Comparison of ENCODE assay signal across 21 cellular contexts in the genomic region with DNA sequence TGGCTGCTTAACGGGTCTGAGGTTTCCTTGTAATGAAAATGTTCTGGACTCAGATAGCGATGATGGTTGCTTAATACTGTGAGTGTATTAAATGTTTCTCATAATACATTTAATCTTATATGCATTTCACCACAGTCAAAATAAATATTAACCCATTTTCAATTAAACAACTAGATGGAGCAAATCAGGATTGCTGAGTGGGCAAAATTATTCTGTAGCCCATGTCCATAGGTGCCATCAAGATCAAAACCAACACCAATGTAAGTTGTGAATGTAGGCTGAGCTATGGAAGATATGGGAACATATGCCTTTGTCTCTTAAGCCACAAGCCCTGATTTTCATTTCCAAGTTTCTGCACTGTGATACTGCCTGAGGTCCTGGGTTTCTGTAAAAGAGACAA.
DNase-seq lines count a peak whose midpoint lies in the region; ATAC-seq, FAIRE-seq and TF ChIP-seq lines count a peak whose summit lies in the region.
"Had no signal": no experiment of that assay in that cellular context is flagged by ENCODE, and none has a peak within 500 bp of the region (broad histone marks: within the 10 kb centered on the region; RNA-seq: fewer than 3 reads in every experiment).

No MANE protein-coding gene starts in this region.

- H3K79me2 ChIP-seq in H1 (ENCODE audit: control insufficient read depth in 1 of 2, insufficient read depth in 2 of 2, low read length in 2 of 2), result no peaks in the 10 kb centered on the region

- H2BK20ac ChIP-seq in IMR-90 (ENCODE audit: low read depth, low read length) (no peak overlapping the region), H1 (ENCODE audit: low read length) (no peak overlapping the region)

- H4K20me1 ChIP-seq in IMR-90 (ENCODE audit: insufficient read depth, low read length) (no peaks in the 10 kb centered on the region), H1 (replicated peaks in 1 of 2; ENCODE audit: control insufficient read depth in 1 of 2, insufficient read depth in 2 of 2, low read length in 2 of 2) (no peaks in the 10 kb centered on the region)
- H4K20me1 ChIP-seq: BLaER1 treated with 17β-estradiol and CSF1 and Interleukin-3, amounts not matched to agents 10 nM and 100 nM had no signal

- POLR2A ChIA-PET in A549 (lab: Yijun Ruan, JAX) (no interaction called here), IMR-90 (lab: Charles Lee; ENCODE audit: unreplicated experiment) (no interaction called here), H1 (lab: Charles Lee; ENCODE audit: partially characterized antibody) (no interaction called here)

- H3K9me3 Mint-ChIP-seq in Calu3 (ENCODE audit: low read depth, unreplicated experiment), result no peaks in the 10 kb centered on the region
- H3K9me3 Mint-ChIP-seq: CD4-positive, alpha-beta T cell had no signal

- no peak overlapping the region for H2BK5ac ChIP-seq in IMR-90 (ENCODE audit: low read depth, low read length, poor library complexity, severe bottlenecking)
- no peak overlapping the region for H2BK5ac ChIP-seq in H1 (ENCODE audit: low read depth, low read length)

- no peak overlapping the region for H3K4me2 ChIP-seq in A549
- H3K4me2 ChIP-seq in IMR-90 (ENCODE audit: low read depth, low read length), result no peak overlapping the region
- H3K4me2 ChIP-seq in H1 (ENCODE audit: insufficient read depth in 1 of 2, low read depth in 2 of 2, low read length in 2 of 2), result no peak overlapping the region
- H3K4me2 ChIP-seq: BLaER1 treated with 17β-estradiol and CSF1 and Interleukin-3, amounts not matched to agents 10 nM and 100 nM had no signal

- DNase-seq in A549 (ENCODE audit: low read depth in 1 of 2, low spot score in 1 of 2) (no peak), IMR-90 (no peak), H1 (ENCODE audit: low read depth in 1 of 2, low spot score in 2 of 2) (no peak), Right ventricle myocardium inferior (ENCODE audit: missing footprints) (no peak), NCI-H82 treated with DMSO at 0.1 percent for 48 hours (lab: John Stamatoyannopoulos, UW; ENCODE audit: unreplicated experiment) (no peak), Calu3 (no peak)
- DNase-seq: 8988T; AML-193; CD4-positive, alpha-beta T cell; CD8-positive, alpha-beta memory T cell; COR-L47; DMS79 treated with DMSO at 0.1 percent for 48 hours; GF-D8 had no signal

- CTCF ChIA-PET in A549 (lab: Yijun Ruan, JAX) (interaction anchor here (1.6 kb wide), 1 partner anchor 18 kb away, joined by 4 read pairs; no protein-coding TSS in a partner anchor), IMR-90 (lab: Yijun Ruan, JAX) (no interaction called here), H1 (lab: Charles Lee; ENCODE audit: partially characterized antibody) (interaction anchor here (0.6 kb wide), 1 partner anchor 258 kb away, joined by 3 read pairs; no protein-coding TSS in a partner anchor), Calu3 (lab: Charles Lee) (no interaction called here)

- H3K14ac ChIP-seq in IMR-90 (replicated peaks; ENCODE audit: low read depth, low read length), result no peak overlapping the region
- H3K14ac ChIP-seq in H1 (ENCODE audit: insufficient read length), result no peak overlapping the region

- H2AFZ ChIP-seq in IMR-90 (replicated peaks; ENCODE audit: low read length, poor library complexity), result no peak overlapping the region
- no peak overlapping the region for H2AFZ ChIP-seq in H1 (ENCODE audit: low read length)

- H2BK120ac ChIP-seq in IMR-90 (ENCODE audit: low read depth, low read length), result no peak overlapping the region
- no peak overlapping the region for H2BK120ac ChIP-seq in H1 (replicated peaks; ENCODE audit: low read depth, low read length)

- H3K4me1 Mint-ChIP-seq in Calu3 (ENCODE audit: low read depth, unreplicated experiment), result no peaks in the 10 kb centered on the region
- H3K4me1 Mint-ChIP-seq: B cell; CD8-positive, alpha-beta memory T cell had no signal

- no peaks in the 10 kb centered on the region for H3K23me2 ChIP-seq in H1 (ENCODE audit: low read depth, low read length)

- H2AK5ac ChIP-seq in IMR-90 (ENCODE audit: low read depth, low read length), result no peak overlapping the region
- no peak overlapping the region for H2AK5ac ChIP-seq in H1 (ENCODE audit: low read depth, low read length)

- no peak overlapping the region for H3K4me3 Mint-ChIP-seq in Calu3 (ENCODE audit: low read depth, unreplicated experiment)
- H3K4me3 Mint-ChIP-seq: B cell; CD4-positive, alpha-beta T cell; CD8-positive, alpha-beta memory T cell had no signal

- FAIRE-seq in A549 (lab: Jason Lieb, UNC) (no peak), H1 (lab: Jason Lieb, UNC) (no peak)
- FAIRE-seq: A204.1, D721Med, G401.6, GM12891, GM19239 had no signal

- H3K36me3 Mint-ChIP-seq in Calu3 (ENCODE audit: insufficient read depth, unreplicated experiment), result no peaks in the 10 kb centered on the region
- H3K36me3 Mint-ChIP-seq: CD8-positive, alpha-beta memory T cell had no signal

- H3K27ac Mint-ChIP-seq in Calu3 (ENCODE audit: unreplicated experiment), result no peak overlapping the region
- H3K27ac Mint-ChIP-seq: B cell; CD4-positive, alpha-beta T cell; CD8-positive, alpha-beta memory T cell had no signal

- no peak overlapping the region for H3K56ac ChIP-seq in IMR-90 (ENCODE audit: extremely low read depth, insufficient read depth, low read length)
- H3K56ac ChIP-seq in H1 (replicated peaks; ENCODE audit: insufficient read length, low read depth, low read length), result no peak overlapping the region

- no peak overlapping the region for H2AK9ac ChIP-seq in IMR-90 (replicated peaks; ENCODE audit: low read depth, low read length, poor library complexity)

- no peak overlapping the region for H3K9ac ChIP-seq in IMR-90 (ENCODE audit: low read depth, low read length)
- H3K9ac ChIP-seq in H1 (replicated peaks in 1 of 4; ENCODE audit: extremely low read depth in 1 of 4, low read depth in 3 of 4, low read length in 3 of 4), result no peak overlapping the region
- H3K9ac ChIP-seq: BLaER1 treated with 17β-estradiol and CSF1 and Interleukin-3, amounts not matched to agents 10 nM and 100 nM had no signal

- H3K27ac ChIP-seq in A549 (no peak overlapping the region), IMR-90 (ENCODE audit: insufficient read depth, low read length) (no peak overlapping the region), H1 (ENCODE audit: low read depth, low read length) (no peak overlapping the region)
- H3K27ac ChIP-seq: BLaER1 treated with 17β-estradiol and CSF1 and Interleukin-3, amounts not matched to agents 10 nM and 100 nM; C4-2B had no signal

- dilution Hi-C loops in IMR-90 (cut with HindIII; ENCODE audit: low sequenced_read_pairs, unreplicated experiment), result no loop called here

- TF ChIP-seq RAD21 in A549 (conservative IDR thresholded peaks at IDR 0.05 in 1 of 2, IDR thresholded peaks at IDR 0.05 in 1 of 2), result no peak
- no peak for TF ChIP-seq RAD21 in IMR-90 (IDR thresholded peaks at IDR 0.05; ENCODE audit: low read length)
- TF ChIP-seq RAD21 in H1 (IDR thresholded peaks at IDR 0.05 in 1 of 2, conservative IDR thresholded peaks at IDR 0.05 in 1 of 2; ENCODE audit: low read depth in 2 of 2, low read length in 2 of 2), result no peak

- H3K9me3 ChIP-seq in A549 (no peaks in the 10 kb centered on the region), IMR-90 (ENCODE audit: control insufficient read depth, insufficient read depth, low read length) (peaks cover 29% of the 10 kb centered on the region), H1 (ENCODE audit: insufficient read depth in 2 of 2, low read depth in 1 of 2, low read length in 1 of 2) (no peaks in the 10 kb centered on the region)
- H3K9me3 ChIP-seq: BLaER1 treated with 17β-estradiol and CSF1 and Interleukin-3, amounts not matched to agents 10 nM and 100 nM had no signal

- H3K18ac ChIP-seq in IMR-90 (ENCODE audit: low read depth, low read length) (no peak overlapping the region), H1 (ENCODE audit: extremely low read depth, low read length) (no peak overlapping the region)

- no peak overlapping the region for H2BK12ac ChIP-seq in H1 (ENCODE audit: low read depth, low read length)

- H3K27me3 Mint-ChIP-seq in Calu3 (ENCODE audit: unreplicated experiment), result peaks cover 66% of the 10 kb centered on the region
- H3K27me3 Mint-ChIP-seq: B cell; CD4-positive, alpha-beta T cell; CD8-positive, alpha-beta memory T cell had no signal

- no peak for ATAC-seq in A549
- no peak for ATAC-seq in IMR-90 (ENCODE audit: low read depth)
- no peak for ATAC-seq in Right ventricle myocardium inferior

- H3K4me3 ChIP-seq in A549, result no peak overlapping the region
- H3K4me3 ChIP-seq in IMR-90 (ENCODE audit: insufficient read depth, low read depth, low read length), result no peak overlapping the region
- no peak overlapping the region for H3K4me3 ChIP-seq in H1 (ENCODE audit: extremely low read depth in 1 of 4, insufficient read depth in 2 of 4, low read depth in 3 of 4, low read length in 4 of 4)
- H3K4me3 ChIP-seq: BLaER1 treated with 17β-estradiol and CSF1 and Interleukin-3, amounts not matched to agents 10 nM and 100 nM had no signal

- TF ChIP-seq CTCF in A549 (IDR thresholded peaks at IDR 0.05), result no peak
- no peak for TF ChIP-seq CTCF in IMR-90 (conservative IDR thresholded peaks at IDR 0.05; ENCODE audit: low read depth, low read length)
- TF ChIP-seq CTCF in H1 (IDR thresholded peaks at IDR 0.05; ENCODE audit: control extremely low read depth in 1 of 3, insufficient read depth in 1 of 3, low read depth in 1 of 3, low read length in 3 of 3), result no peak
- no peak for TF ChIP-seq CTCF in Calu3 (IDR thresholded peaks at IDR 0.05; ENCODE audit: unreplicated experiment)

- TF ChIP-seq POLR2A in A549 (IDR thresholded peaks at IDR 0.05; ENCODE audit: low read length) (no peak), IMR-90 (IDR thresholded peaks at IDR 0.05; ENCODE audit: low read depth, low read length) (no peak), H1 (IDR thresholded peaks at IDR 0.05; ENCODE audit: control extremely low read depth in 1 of 2, low read depth in 2 of 2, low read length in 2 of 2) (no peak)

- no peak overlapping the region for H4K8ac ChIP-seq in IMR-90 (ENCODE audit: low read depth in 2 of 2, low read length in 2 of 2)
- no peak overlapping the region for H4K8ac ChIP-seq in H1 (ENCODE audit: extremely low read depth, insufficient read depth, low read length)

- TF ChIP-seq EP300 in A549 (IDR thresholded peaks at IDR 0.05) (no peak), H1 (IDR thresholded peaks at IDR 0.05; ENCODE audit: borderline replicate concordance in 1 of 2, low read depth in 2 of 2, low read length in 2 of 2) (no peak)

- no peaks in the 10 kb centered on the region for H3K79me1 ChIP-seq in IMR-90 (ENCODE audit: low read depth in 1 of 2, low read length in 2 of 2)
- H3K79me1 ChIP-seq in H1 (ENCODE audit: low read depth, low read length), result no peaks in the 10 kb centered on the region

- in situ Hi-C loops in IMR-90 (cut with MboI; ENCODE audit: low sequenced_read_pairs), result loop anchor here (25.0 kb wide), 1 partner anchor 108 kb away; no protein-coding TSS in a partner anchor

- intact Hi-C loops in IMR-90 (cut with micrococcal nuclease) (no loop called here), Right ventricle myocardium inferior (cut with DNase I) (no loop called here), Calu3 (cut with micrococcal nuclease; ENCODE audit: unreplicated experiment) (no loop called here)

- no peaks in the 10 kb centered on the region for H3K36me3 ChIP-seq in IMR-90 (ENCODE audit: control insufficient read depth, insufficient read depth, low read length)
- H3K36me3 ChIP-seq in H1 (ENCODE audit: control insufficient read depth in 2 of 4, insufficient read depth in 4 of 4, low read length in 3 of 4), result no peaks in the 10 kb centered on the region
- H3K36me3 ChIP-seq: BLaER1 treated with 17β-estradiol and CSF1 and Interleukin-3, amounts not matched to agents 10 nM and 100 nM had no signal

- H2BK15ac ChIP-seq in IMR-90 (ENCODE audit: low read depth, low read length) (no peak overlapping the region), H1 (ENCODE audit: low read length) (no peak overlapping the region)

- H4K91ac ChIP-seq in IMR-90 (ENCODE audit: insufficient read depth, low read depth, low read length) (no peak overlapping the region), H1 (replicated peaks; ENCODE audit: insufficient read length, low read length) (no peak overlapping the region)

- no peaks in the 10 kb centered on the region for H3K9me1 ChIP-seq in IMR-90 (ENCODE audit: insufficient read depth, low read length)

- H3K4me1 ChIP-seq in A549 (no peaks in the 10 kb centered on the region), IMR-90 (ENCODE audit: control insufficient read depth, insufficient read depth, low read length) (no peaks in the 10 kb centered on the region), H1 (replicated peaks in 1 of 4; ENCODE audit: control insufficient read depth in 3 of 4, insufficient read depth in 4 of 4, low read length in 3 of 4) (no peaks in the 10 kb centered on the region)
- H3K4me1 ChIP-seq: BLaER1 treated with 17β-estradiol and CSF1 and Interleukin-3, amounts not matched to agents 10 nM and 100 nM had no signal

- H3K27me3 ChIP-seq in IMR-90 (ENCODE audit: control insufficient read depth, insufficient read depth, low read length) (no peaks in the 10 kb centered on the region), H1 (replicated peaks in 1 of 4; ENCODE audit: control insufficient read depth in 3 of 4, extremely low read depth in 1 of 4, insufficient read depth in 3 of 4, low read length in 3 of 4) (no peaks in the 10 kb centered on the region)
- H3K27me3 ChIP-seq: BLaER1 treated with 17β-estradiol and CSF1 and Interleukin-3, amounts not matched to agents 10 nM and 100 nM had no signal

- H4K5ac ChIP-seq in IMR-90 (ENCODE audit: low read depth, low read length) (no peak overlapping the region), H1 (ENCODE audit: insufficient read length, low read depth, low read length) (no peak overlapping the region)

- H3K4ac ChIP-seq in IMR-90 (ENCODE audit: low read depth, low read length), result no peak overlapping the region
- H3K4ac ChIP-seq in H1 (replicated peaks; ENCODE audit: insufficient read length, low read depth, low read length), result no peak overlapping the region

- WGBS in A549 (ENCODE audit: missing lambda C conversion rate), result 8% methylated on average over 2 of the region's 2 CpGs
- no CpG with 5 or more reads among the region's 2 CpGs for WGBS in IMR-90 (ENCODE audit: extremely low coverage in 2 of 2, insufficient read length in 1 of 2), 2 experiments
- WGBS in H1 (ENCODE audit: extremely low coverage in 1 of 2, insufficient coverage in 1 of 2, insufficient read length in 1 of 2, insufficient replicate concordance in 2 of 2, low coverage in 1 of 2, low lambda C conversion rate in 2 of 2, missing lambda C conversion rate in 1 of 2), 2 experiments, result 74% methylated on average over 2 of the region's 2 CpGs; no CpG with 5 or more reads in 1 of the 2 experiments

- no TSS peak for BruUV-seq in IMR-90 (replicated peaks; lab: Mats Ljungman, UMichigan)
- no TSS peak for BruUV-seq in Calu3 (replicated peaks; lab: Mats Ljungman, UMichigan)

- H3K23ac ChIP-seq in IMR-90 (ENCODE audit: low read depth, low read length) (no peak overlapping the region), H1 (ENCODE audit: insufficient read length) (no peak overlapping the region)

Comparison
In these comparisons a context has a peak if more than half of its experiments do, and no peak if none do; other contexts are left out.
1. CTCF ChIA-PET loops: an anchor here in A549 (1.6 kb wide) and H1 (0.6 kb wide); none called in IMR-90 and Calu3.